Comparison of ENCODE assay signal across 8 cellular contexts in the genomic region with DNA sequence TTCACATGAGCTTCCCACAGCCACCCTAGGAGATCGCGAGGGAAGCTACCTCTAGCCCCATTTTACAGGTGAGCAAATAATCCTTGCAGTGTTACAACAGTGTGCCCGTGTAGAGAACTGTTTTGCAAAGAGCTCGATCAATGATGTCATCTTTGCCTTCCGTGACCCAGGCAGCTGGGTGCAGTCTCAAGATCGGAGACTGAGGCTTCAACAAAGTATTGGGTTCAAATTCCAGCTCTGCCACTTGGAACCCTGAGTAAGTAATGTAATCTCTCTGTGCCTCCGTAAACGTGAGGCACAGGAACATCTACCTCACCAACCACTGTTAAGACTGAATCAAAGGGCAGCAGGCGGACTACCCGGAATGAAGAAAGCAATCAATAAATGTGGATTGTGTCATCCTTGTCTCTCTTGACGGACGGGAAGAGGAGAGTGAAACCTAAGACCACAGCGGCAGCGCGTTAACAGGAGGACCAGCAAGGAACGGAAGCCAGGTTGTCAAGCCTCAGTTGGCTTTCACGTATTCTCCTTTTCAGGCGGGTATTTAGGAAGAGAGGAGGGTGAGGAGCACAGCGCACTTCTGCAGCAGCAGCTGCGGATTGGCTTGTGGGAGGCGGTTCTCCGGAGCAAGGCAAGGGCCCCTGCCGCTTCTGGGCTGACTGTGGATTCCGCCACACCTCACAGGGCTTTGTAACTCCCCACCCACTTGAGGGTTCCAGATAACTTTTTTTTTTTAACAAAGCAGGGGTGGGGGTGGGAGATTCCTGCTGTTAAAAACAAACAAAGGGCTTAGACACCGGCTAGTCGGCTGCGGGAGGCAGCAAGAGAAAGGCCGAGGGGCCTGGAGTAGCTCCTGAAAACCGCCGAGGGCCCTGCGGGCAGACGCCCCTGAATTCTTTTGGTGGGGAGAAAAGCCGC. TPM values are rescaled to one million over a fixed set of nuclear protein-coding genes. Genes with fewer than 3 reads are reported as not detected.
DNase-seq lines count a peak whose midpoint lies in the region; ATAC-seq and TF ChIP-seq lines count a peak whose summit lies in the region.

No MANE protein-coding gene starts in this region.

- intact Hi-C loops in activated T-helper 2 cell treated with anti-CD3 and anti-CD28 coated beads, Interferon-gamma antibody, Interleukin-2, Interleukin-4, amounts not matched to agents 10 μg/mL and 5 μg/mL and 100 μg/mL, durations not matched to agents 14 hours and 24 hours and 36 hours (cut with micrococcal nuclease), result no loop called here

- H3K27me3 Mint-ChIP-seq in activated CD8-positive, alpha-beta memory T cell treated with anti-CD3 and anti-CD28 coated beads, Interleukin-2, amount 10 ng/mL, durations not matched to agents 7 days and 5 days, result peaks cover 18% of the 10 kb centered on the region
- H3K27me3 Mint-ChIP-seq in activated T-helper 2 cell treated with anti-CD3 and anti-CD28 coated beads, Interferon-gamma antibody, Interleukin-2, Interleukin-4, amounts not matched to agents 10 μg/mL and 5 μg/mL and 100 μg/mL, durations not matched to agents 14 hours and 24 hours and 36 hours (ENCODE audit: low read depth), result peaks cover 28% of the 10 kb centered on the region

- no peaks in the 10 kb centered on the region for H3K27me3 ChIP-seq in suprapubic skin

- H3K36me3 Mint-ChIP-seq in activated CD8-positive, alpha-beta memory T cell treated with anti-CD3 and anti-CD28 coated beads, Interleukin-2, amount 10 ng/mL, durations not matched to agents 7 days and 5 days, result peaks cover 15% of the 10 kb centered on the region
- H3K36me3 Mint-ChIP-seq in activated T-helper 2 cell treated with anti-CD3 and anti-CD28 coated beads, Interferon-gamma antibody, Interleukin-2, Interleukin-4, amounts not matched to agents 10 μg/mL and 5 μg/mL and 100 μg/mL, durations not matched to agents 14 hours and 24 hours and 36 hours (ENCODE audit: low read depth), result peaks cover 6% of the 10 kb centered on the region

- peak overlapping the region; percentile 88 for H3K4me3 ChIP-seq in suprapubic skin

- ATAC-seq in activated CD8-positive, alpha-beta memory T cell treated with anti-CD3 and anti-CD28 coated beads, Interleukin-2, amount 10 ng/mL, durations not matched to agents 7 days and 5 days, result no peak
- no peak for ATAC-seq in GM18520 (IDR thresholded peaks at IDR 0.05; ENCODE audit: unreplicated experiment)
- ATAC-seq in HG03108 (IDR thresholded peaks at IDR 0.05; ENCODE audit: unreplicated experiment), result no peak
- ATAC-seq in GM21786 (IDR thresholded peaks at IDR 0.05; ENCODE audit: unreplicated experiment), result no peak

- no peak for TF ChIP-seq EP300 in suprapubic skin (IDR thresholded peaks at IDR 0.05)

- peaks cover 31% of the 10 kb centered on the region for H3K4me1 ChIP-seq in suprapubic skin

- TF ChIP-seq CTCF in suprapubic skin (IDR thresholded peaks at IDR 0.05), result no peak

- H3K36me3 ChIP-seq in suprapubic skin, result no peaks in the 10 kb centered on the region

- H3K27ac ChIP-seq in suprapubic skin, result no peak overlapping the region

- H3K4me1 Mint-ChIP-seq in activated CD8-positive, alpha-beta memory T cell treated with anti-CD3 and anti-CD28 coated beads, Interleukin-2, amount 10 ng/mL, durations not matched to agents 7 days and 5 days, result peaks cover 36% of the 10 kb centered on the region
- peaks cover 34% of the 10 kb centered on the region for H3K4me1 Mint-ChIP-seq in activated T-helper 2 cell treated with anti-CD3 and anti-CD28 coated beads, Interferon-gamma antibody, Interleukin-2, Interleukin-4, amounts not matched to agents 10 μg/mL and 5 μg/mL and 100 μg/mL, durations not matched to agents 14 hours and 24 hours and 36 hours (ENCODE audit: low read depth)

- peak overlapping the region; percentile 39 for H3K27ac Mint-ChIP-seq in activated CD8-positive, alpha-beta memory T cell treated with anti-CD3 and anti-CD28 coated beads, Interleukin-2, amount 10 ng/mL, durations not matched to agents 7 days and 5 days
- H3K27ac Mint-ChIP-seq in activated T-helper 2 cell treated with anti-CD3 and anti-CD28 coated beads, Interferon-gamma antibody, Interleukin-2, Interleukin-4, amounts not matched to agents 10 μg/mL and 5 μg/mL and 100 μg/mL, durations not matched to agents 14 hours and 24 hours and 36 hours, result peak overlapping the region; percentile 24

- H3K9me3 Mint-ChIP-seq in activated CD8-positive, alpha-beta memory T cell treated with anti-CD3 and anti-CD28 coated beads, Interleukin-2, amount 10 ng/mL, durations not matched to agents 7 days and 5 days (ENCODE audit: low read depth), result no peaks in the 10 kb centered on the region
- H3K9me3 Mint-ChIP-seq in activated T-helper 2 cell treated with anti-CD3 and anti-CD28 coated beads, Interferon-gamma antibody, Interleukin-2, Interleukin-4, amounts not matched to agents 10 μg/mL and 5 μg/mL and 100 μg/mL, durations not matched to agents 14 hours and 24 hours and 36 hours, result no peaks in the 10 kb centered on the region

- CTCF ChIA-PET in activated CD8-positive, alpha-beta memory T cell treated with anti-CD3 and anti-CD28 coated beads, Interleukin-2, amount 10 ng/mL, durations not matched to agents 7 days and 5 days (lab: Charles Lee), result interaction anchor here (11.0 kb wide), 1 partner anchor 19 kb away, joined by 138 read pairs; no protein-coding TSS in a partner anchor

- 61% methylated on average over 33 of the region's 33 CpGs for WGBS in suprapubic skin

- no peak for DNase-seq in activated CD8-positive, alpha-beta memory T cell treated with anti-CD3 and anti-CD28 coated beads, Interleukin-2, amount 10 ng/mL, durations not matched to agents 7 days and 5 days
- DNase-seq in activated CD8-positive, alpha-beta memory T cell treated with anti-CD3 and anti-CD28 coated beads for 24 hours, result no peak
- DNase-seq in activated T-helper 2 cell treated with anti-CD3 and anti-CD28 coated beads, Interferon-gamma antibody, Interleukin-2, Interleukin-4, amounts not matched to agents 10 μg/mL and 5 μg/mL and 100 μg/mL, durations not matched to agents 14 hours and 24 hours and 36 hours (ENCODE audit: low spot score), result no peak
- DNase-seq in islet precursor cell (peak; percentile 95), suprapubic skin (ENCODE audit: low spot score in 2 of 2) (no peak)

- TF ChIP-seq POLR2A in suprapubic skin (IDR thresholded peaks at IDR 0.05), result no peak

- peak overlapping the region; percentile 61 for H3K4me3 Mint-ChIP-seq in activated CD8-positive, alpha-beta memory T cell treated with anti-CD3 and anti-CD28 coated beads, Interleukin-2, amount 10 ng/mL, durations not matched to agents 7 days and 5 days
- peak overlapping the region; percentile 34 for H3K4me3 Mint-ChIP-seq in activated T-helper 2 cell treated with anti-CD3 and anti-CD28 coated beads, Interferon-gamma antibody, Interleukin-2, Interleukin-4, amounts not matched to agents 10 μg/mL and 5 μg/mL and 100 μg/mL, durations not matched to agents 14 hours and 24 hours and 36 hours (ENCODE audit: low read depth)

- no peaks in the 10 kb centered on the region for H3K9me3 ChIP-seq in suprapubic skin

RNA-seq across cellular contexts. Expression of gene SMAD3, which starts 1.5 kb away (rescaled TPM):
- 10 to 100 TPM; 87.1 to 88.0 TPM for total RNA-seq in activated CD8-positive, alpha-beta memory T cell treated with anti-CD3 and anti-CD28 coated beads, Interleukin-2, amount 10 ng/mL, durations not matched to agents 7 days and 5 days
- total RNA-seq in activated T-helper 2 cell treated with anti-CD3 and anti-CD28 coated beads, Interferon-gamma antibody, Interleukin-2, Interleukin-4, amounts not matched to agents 10 μg/mL and 5 μg/mL and 100 μg/mL, durations not matched to agents 14 hours and 24 hours and 36 hours, result 25.2 and 28.1 TPM in 2 replicates
- 10 to 100 TPM; 41.9 to 94.9 (median 56.1) TPM for total RNA-seq in suprapubic skin
